27 cellular contexts compared by ENCODE assay signal in genomic region chr10:124384142-124384541, GRCh38. TPM values are rescaled to one million over a fixed set of nuclear protein-coding genes. Genes with fewer than 3 reads are reported as not detected.
DNase-seq lines count a peak whose midpoint lies in the region; FAIRE-seq and TF ChIP-seq lines count a peak whose summit lies in the region.
"Had no signal": no experiment of that assay in that cellular context is flagged by ENCODE, and none has a peak within 500 bp of the region (broad histone marks: within the 10 kb centered on the region; RNA-seq: fewer than 3 reads in every experiment).

No MANE protein-coding gene starts in this region.

- H3K4me3 Mint-ChIP-seq in endodermal cell (no peak overlapping the region), osteocyte (ENCODE audit: unreplicated experiment) (no peak overlapping the region)
- no peak overlapping the region for H3K4me3 Mint-ChIP-seq in activated CD4-positive, alpha-beta memory T cell treated with anti-CD3 and anti-CD28 coated beads for 36 hours
- H3K4me3 Mint-ChIP-seq: activated CD8-positive, alpha-beta memory T cell treated with anti-CD3 and anti-CD28 coated beads, Interleukin-2, amount 10 ng/mL, durations not matched to agents 7 days and 5 days; activated T-helper 1 cell treated with anti-CD3 and anti-CD28 coated beads, Interleukin-12 subunit alpha, Interleukin-12 subunit beta, Interleukin-2, Interleukin-4 antibody, amounts not matched to agents 30 ng/mL and 10 ng/mL and 1 ng/mL, durations not matched to agents 14 hours and 24 hours and 36 hours; CD4-positive, alpha-beta T cell had no signal

- peak overlapping the region; percentile 66 for H3K4me2 ChIP-seq in BLaER1

- TF ChIP-seq EP300 in Ishikawa (IDR thresholded peaks at IDR 0.05; ENCODE audit: borderline replicate concordance), result no peak

- peak overlapping the region; percentile 38; the same call in 1 of the 2 replicates for H3K9ac ChIP-seq in BLaER1
- H3K9ac ChIP-seq in endodermal cell (ENCODE audit: extremely low read depth, low read length, poor library complexity, severe bottlenecking), result no peak overlapping the region

- H4K20me1 ChIP-seq in BLaER1, result no peaks in the 10 kb centered on the region

- H3K27ac ChIP-seq in BLaER1, result peak overlapping the region; percentile 49
- no peak overlapping the region for H3K27ac ChIP-seq in endodermal cell (ENCODE audit: low read depth, low read length)
- no peak overlapping the region for H3K27ac ChIP-seq in prostate gland
- H3K27ac ChIP-seq: ascending aorta, esophagus squamous epithelium, right atrium auricular region had no signal

- peaks cover 18% of the 10 kb centered on the region for H3K27me3 Mint-ChIP-seq in endodermal cell (ENCODE audit: insufficient read depth)
- peaks cover 5% of the 10 kb centered on the region for H3K27me3 Mint-ChIP-seq in osteocyte (ENCODE audit: unreplicated experiment)
- H3K27me3 Mint-ChIP-seq in activated CD4-positive, alpha-beta memory T cell treated with anti-CD3 and anti-CD28 coated beads for 36 hours, result peaks cover 24% of the 10 kb centered on the region

- TF ChIP-seq CTCF in endodermal cell (conservative IDR thresholded peaks at IDR 0.05) (peak; percentile 53), osteocyte (IDR thresholded peaks at IDR 0.05) (peak; percentile 27), prostate gland (IDR thresholded peaks at IDR 0.05) (no peak)

- no peaks in the 10 kb centered on the region for H3K4me1 Mint-ChIP-seq in endodermal cell
- H3K4me1 Mint-ChIP-seq in osteocyte (ENCODE audit: unreplicated experiment), result peaks cover 2% of the 10 kb centered on the region
- no peaks in the 10 kb centered on the region for H3K4me1 Mint-ChIP-seq in activated CD4-positive, alpha-beta memory T cell treated with anti-CD3 and anti-CD28 coated beads for 36 hours (ENCODE audit: low read depth)
- H3K4me1 Mint-ChIP-seq: activated CD8-positive, alpha-beta memory T cell treated with anti-CD3 and anti-CD28 coated beads, Interleukin-2, amount 10 ng/mL, durations not matched to agents 7 days and 5 days had no signal

- TF ChIP-seq POLR2A in prostate gland (IDR thresholded peaks at IDR 0.05), result no peak

- H3K36me3 ChIP-seq in BLaER1, result no peaks in the 10 kb centered on the region
- no peaks in the 10 kb centered on the region for H3K36me3 ChIP-seq in endodermal cell (ENCODE audit: control insufficient read depth, insufficient read depth, low read length)
- no peaks in the 10 kb centered on the region for H3K36me3 ChIP-seq in prostate gland
- H3K36me3 ChIP-seq: ascending aorta, esophagus squamous epithelium, right atrium auricular region had no signal

- DNase-seq in endodermal cell (no peak), osteocyte (ENCODE audit: extremely low spot score, unreplicated experiment) (no peak), prostate gland (ENCODE audit: low spot score) (no peak), RCC 7860 (ENCODE audit: low spot score) (no peak)
- DNase-seq in activated CD4-positive, alpha-beta memory T cell treated with anti-CD3 and anti-CD28 coated beads for 36 hours, result no peak
- DNase-seq: activated CD4-positive, alpha-beta T cell treated with anti-CD3 and anti-CD28 coated beads for 48 hours; activated CD8-positive, alpha-beta memory T cell treated with anti-CD3 and anti-CD28 coated beads, Interleukin-2, amount 10 ng/mL, durations not matched to agents 7 days and 5 days; CD4-positive, alpha-beta T cell; cerebellar nuclear complex; effector CD8-positive, alpha-beta T cell; esophagus squamous epithelium; HCEC 1CT; KBM-7; kidney; NCI-H1694; NCI-H345; NCI-H774; occipital lobe; SIG-M5; T-helper 1 cell had no signal

- 90 to 93% methylated on average over 2 to 4 of the region's 4 CpGs for WGBS in endodermal cell (ENCODE audit: insufficient coverage in 1 of 2, insufficient read length in 1 of 2), 2 experiments
- 54% methylated on average over 4 of the region's 4 CpGs for WGBS in prostate gland

- H3K36me3 Mint-ChIP-seq in endodermal cell (ENCODE audit: low read depth), result no peaks in the 10 kb centered on the region
- no peaks in the 10 kb centered on the region for H3K36me3 Mint-ChIP-seq in osteocyte (ENCODE audit: unreplicated experiment)
- H3K36me3 Mint-ChIP-seq in activated CD4-positive, alpha-beta memory T cell treated with anti-CD3 and anti-CD28 coated beads for 36 hours, result no peaks in the 10 kb centered on the region
- H3K36me3 Mint-ChIP-seq: activated CD8-positive, alpha-beta memory T cell treated with anti-CD3 and anti-CD28 coated beads, Interleukin-2, amount 10 ng/mL, durations not matched to agents 7 days and 5 days; activated naive CD4-positive, alpha-beta T cell treated with anti-CD3 and anti-CD28 coated beads, Interleukin-2, amount 50 U/mL, for 72 hours had no signal

- peak; percentile 33; the same call in 1 of the 2 replicates for TF ChIP-seq RAD21 in Ishikawa (IDR thresholded peaks at IDR 0.05; ENCODE audit: low read depth)

- H3K9me3 ChIP-seq in BLaER1 (no peaks in the 10 kb centered on the region), endodermal cell (ENCODE audit: control insufficient read depth, low read length) (no peaks in the 10 kb centered on the region), prostate gland (no peaks in the 10 kb centered on the region)
- H3K9me3 ChIP-seq: ascending aorta, esophagus squamous epithelium, right atrium auricular region had no signal

- peaks cover 56% of the 10 kb centered on the region for H3K4me1 ChIP-seq in BLaER1
- H3K4me1 ChIP-seq in endodermal cell (ENCODE audit: control insufficient read depth, insufficient read depth, low read length), result no peaks in the 10 kb centered on the region
- H3K4me1 ChIP-seq in prostate gland (replicated peaks), result no peaks in the 10 kb centered on the region

- no peaks in the 10 kb centered on the region for H3K9me3 Mint-ChIP-seq in endodermal cell
- H3K9me3 Mint-ChIP-seq in osteocyte (ENCODE audit: unreplicated experiment), result no peaks in the 10 kb centered on the region
- H3K9me3 Mint-ChIP-seq in activated CD4-positive, alpha-beta memory T cell treated with anti-CD3 and anti-CD28 coated beads for 36 hours, result no peaks in the 10 kb centered on the region
- H3K9me3 Mint-ChIP-seq: activated naive CD4-positive, alpha-beta T cell treated with anti-CD3 and anti-CD28 coated beads, Interleukin-2, amount 50 U/mL, for 72 hours; activated T-helper 1 cell treated with anti-CD3 and anti-CD28 coated beads, Interleukin-12 subunit alpha, Interleukin-12 subunit beta, Interleukin-2, Interleukin-4 antibody, amounts not matched to agents 30 ng/mL and 10 ng/mL and 1 ng/mL, durations not matched to agents 14 hours and 24 hours and 36 hours; CD4-positive, alpha-beta T cell had no signal

- no peak overlapping the region for H3K27ac Mint-ChIP-seq in endodermal cell
- no peak overlapping the region for H3K27ac Mint-ChIP-seq in osteocyte (ENCODE audit: unreplicated experiment)
- H3K27ac Mint-ChIP-seq in activated CD4-positive, alpha-beta memory T cell treated with anti-CD3 and anti-CD28 coated beads for 36 hours, result no peak overlapping the region
- H3K27ac Mint-ChIP-seq: activated CD8-positive, alpha-beta memory T cell treated with anti-CD3 and anti-CD28 coated beads, Interleukin-2, amount 10 ng/mL, durations not matched to agents 7 days and 5 days; activated naive CD4-positive, alpha-beta T cell treated with anti-CD3 and anti-CD28 coated beads, Interleukin-2, amount 50 U/mL, for 72 hours; activated T-helper 1 cell treated with anti-CD3 and anti-CD28 coated beads, Interleukin-12 subunit alpha, Interleukin-12 subunit beta, Interleukin-2, Interleukin-4 antibody, amounts not matched to agents 30 ng/mL and 10 ng/mL and 1 ng/mL, durations not matched to agents 14 hours and 24 hours and 36 hours; CD4-positive, alpha-beta T cell had no signal

- POLR2A ChIA-PET in activated CD4-positive, alpha-beta memory T cell treated with anti-CD3 and anti-CD28 coated beads for 36 hours (lab: Charles Lee), result no interaction called here

- intact Hi-C loops in activated CD4-positive, alpha-beta memory T cell treated with anti-CD3 and anti-CD28 coated beads for 36 hours (cut with micrococcal nuclease), result loop anchor here (10.0 kb wide), 2 partner anchors 89 to 799 kb away; no protein-coding TSS in a partner anchor
- intact Hi-C loops in prostate gland (cut with DNase I), result loop anchor here (10.0 kb wide), 1 partner anchor 289 kb away; the partner anchor contains the start of gene CHST15

- no peak for FAIRE-seq in RCC 7860 (lab: Jason Lieb, UNC)
- FAIRE-seq: kidney had no signal

- CTCF ChIA-PET in activated CD4-positive, alpha-beta memory T cell treated with anti-CD3 and anti-CD28 coated beads for 36 hours (lab: Charles Lee), result interaction anchor here (2.2 kb wide), 1 partner anchor 390 kb away, joined by 9 read pairs; no protein-coding TSS in a partner anchor

- peaks cover 20% of the 10 kb centered on the region for H3K27me3 ChIP-seq in BLaER1
- no peaks in the 10 kb centered on the region for H3K27me3 ChIP-seq in endodermal cell (ENCODE audit: control insufficient read depth, insufficient read depth, low read length, poor library complexity, severe bottlenecking)
- H3K27me3 ChIP-seq in prostate gland (replicated peaks; ENCODE audit: insufficient read depth), result no peaks in the 10 kb centered on the region
- H3K27me3 ChIP-seq: ascending aorta, right atrium auricular region had no signal

- H3K4me3 ChIP-seq in BLaER1, result no peak overlapping the region
- H3K4me3 ChIP-seq in endodermal cell (ENCODE audit: low read length), result no peak overlapping the region
- H3K4me3 ChIP-seq in prostate gland, result no peak overlapping the region
- H3K4me3 ChIP-seq: ascending aorta, esophagus squamous epithelium, lung, right atrium auricular region had no signal

TF ChIP-seq in Ishikawa, 13 proteins besides CTCF, POLR2A, EP300 and RAD21:
- TF ChIP-seq FOXM1 (IDR thresholded peaks at IDR 0.05; ENCODE audit: borderline replicate concordance, low read depth), result no peak

RNA-seq across cellular contexts. Expression of gene OAT, which starts 34.6 kb away (rescaled TPM):
- total RNA-seq in endodermal cell (10 to 100 TPM; 58.6 to 71.6 TPM), osteocyte (113 and 122 TPM in 2 replicates), prostate gland (100 to 1,000 TPM in 1 of 2 donors, 10 to 100 TPM in 1; 86.3 to 139 TPM)
- polyA plus RNA-seq in endodermal cell (2013, experiment 1 of 2), result 36.5 TPM
- polyA plus RNA-seq in endodermal cell (2013, experiment 2 of 2), result 37.6 TPM
- total RNA-seq in activated CD4-positive, alpha-beta memory T cell treated with anti-CD3 and anti-CD28 coated beads for 36 hours, result 10 to 100 TPM; 34.6 to 38.1 TPM

Comparison
In these comparisons a context has a peak if more than half of its experiments do, and no peak if none do; other contexts are left out.
1. CTCF ChIP-seq: peak in endodermal cell (single experiment) and osteocyte (single experiment); none in prostate gland (0 of 4).